ENCODE assay signal across 8 cellular contexts in the genomic region with DNA sequence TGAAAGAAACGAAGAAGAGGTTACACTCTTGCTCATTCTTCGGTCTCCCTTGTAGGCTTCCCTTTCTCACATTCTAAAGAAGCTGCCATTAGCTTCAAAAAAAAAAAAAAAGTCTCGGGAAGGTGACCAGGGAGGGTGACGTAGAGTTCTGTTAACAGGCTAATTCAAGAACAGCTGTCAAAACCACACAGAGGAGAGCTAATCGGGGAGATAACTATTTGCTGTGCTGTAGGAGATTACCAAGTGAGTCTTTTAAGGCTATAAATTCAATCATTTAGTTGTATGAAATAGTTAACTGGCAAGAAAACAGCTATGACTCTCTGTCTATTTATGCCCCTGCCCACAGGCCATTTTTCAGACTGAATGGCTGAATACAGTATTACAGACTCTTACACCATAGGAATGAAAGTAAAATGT.
A peak's percentile ranks its signal among the peaks of the same experiment; 100 is the strongest.
DNase-seq lines count a peak whose midpoint lies in the region; ATAC-seq, FAIRE-seq and TF ChIP-seq lines count a peak whose summit lies in the region.

No MANE protein-coding gene starts in this region.

- DNase-seq in HCEC 1CT (peak; percentile 75), body of pancreas (peak; percentile 25 to 50 (median 26)), keratinocyte (ENCODE audit: low read depth, low spot score) (no peak), small intestine (no peak), NCI-H2029 treated with DMSO at 0.1 percent for 48 hours (lab: John Stamatoyannopoulos, UW) (no peak), endothelial cell (ENCODE audit: low spot score) (no peak)
- DNase-seq in activated T-helper 2 cell treated with anti-CD3 and anti-CD28 coated beads, Interferon-gamma antibody, Interleukin-2, Interleukin-4, amounts not matched to agents 10 μg/mL and 5 μg/mL and 100 μg/mL, durations not matched to agents 14 hours and 24 hours and 36 hours (ENCODE audit: low spot score): no peak

- peak overlapping the region; percentile 97 for H3K4me2 ChIP-seq in keratinocyte (ENCODE audit: control insufficient read depth, extremely low read depth, insufficient read depth, low read depth, low read length)

- H3K27me3 Mint-ChIP-seq in endothelial cell (ENCODE audit: unreplicated experiment): peaks cover 4% of the 10 kb centered on the region
- H3K27me3 Mint-ChIP-seq in activated T-helper 2 cell treated with anti-CD3 and anti-CD28 coated beads, Interferon-gamma antibody, Interleukin-2, Interleukin-4, amounts not matched to agents 10 μg/mL and 5 μg/mL and 100 μg/mL, durations not matched to agents 14 hours and 24 hours and 36 hours (ENCODE audit: low read depth): peaks cover 12% of the 10 kb centered on the region

- H3K4me3 Mint-ChIP-seq in endothelial cell (ENCODE audit: unreplicated experiment): no peak overlapping the region
- no peak overlapping the region for H3K4me3 Mint-ChIP-seq in activated T-helper 2 cell treated with anti-CD3 and anti-CD28 coated beads, Interferon-gamma antibody, Interleukin-2, Interleukin-4, amounts not matched to agents 10 μg/mL and 5 μg/mL and 100 μg/mL, durations not matched to agents 14 hours and 24 hours and 36 hours (ENCODE audit: low read depth)

- peak overlapping the region; percentile 73 for H2AFZ ChIP-seq in keratinocyte (ENCODE audit: control insufficient read depth, low read length)

- H3K27me3 ChIP-seq in body of pancreas (no peaks in the 10 kb centered on the region), keratinocyte (ENCODE audit: control insufficient read depth, extremely low read depth, insufficient read depth, low read length) (no peaks in the 10 kb centered on the region), small intestine (ENCODE audit: control insufficient read depth in 2 of 2, insufficient read depth in 2 of 2, low read length in 2 of 2) (no peaks in the 10 kb centered on the region)

- intact Hi-C loops in body of pancreas (cut with DNase I): no loop called here
- intact Hi-C loops in activated T-helper 2 cell treated with anti-CD3 and anti-CD28 coated beads, Interferon-gamma antibody, Interleukin-2, Interleukin-4, amounts not matched to agents 10 μg/mL and 5 μg/mL and 100 μg/mL, durations not matched to agents 14 hours and 24 hours and 36 hours (cut with micrococcal nuclease): no loop called here

- no peaks in the 10 kb centered on the region for H3K36me3 Mint-ChIP-seq in endothelial cell (ENCODE audit: low read depth, unreplicated experiment)
- no peaks in the 10 kb centered on the region for H3K36me3 Mint-ChIP-seq in activated T-helper 2 cell treated with anti-CD3 and anti-CD28 coated beads, Interferon-gamma antibody, Interleukin-2, Interleukin-4, amounts not matched to agents 10 μg/mL and 5 μg/mL and 100 μg/mL, durations not matched to agents 14 hours and 24 hours and 36 hours (ENCODE audit: low read depth)

- peaks cover 5% of the 10 kb centered on the region for H3K4me1 Mint-ChIP-seq in endothelial cell (ENCODE audit: unreplicated experiment)
- H3K4me1 Mint-ChIP-seq in activated T-helper 2 cell treated with anti-CD3 and anti-CD28 coated beads, Interferon-gamma antibody, Interleukin-2, Interleukin-4, amounts not matched to agents 10 μg/mL and 5 μg/mL and 100 μg/mL, durations not matched to agents 14 hours and 24 hours and 36 hours (ENCODE audit: low read depth): no peaks in the 10 kb centered on the region

- H3K4me1 ChIP-seq in body of pancreas: peaks cover 20% of the 10 kb centered on the region
- peaks cover 18% of the 10 kb centered on the region for H3K4me1 ChIP-seq in keratinocyte (ENCODE audit: control insufficient read depth, extremely low read depth, insufficient read depth, low read length)
- H3K4me1 ChIP-seq in small intestine (ENCODE audit: control insufficient read depth in 2 of 2, insufficient read depth in 1 of 2, low read depth in 1 of 2, low read length in 1 of 2): peaks cover 0 to 3% of the 10 kb centered on the region in 2 donors

- H3K27ac Mint-ChIP-seq in endothelial cell (ENCODE audit: unreplicated experiment): no peak overlapping the region
- H3K27ac Mint-ChIP-seq in activated T-helper 2 cell treated with anti-CD3 and anti-CD28 coated beads, Interferon-gamma antibody, Interleukin-2, Interleukin-4, amounts not matched to agents 10 μg/mL and 5 μg/mL and 100 μg/mL, durations not matched to agents 14 hours and 24 hours and 36 hours: no peak overlapping the region

- TF ChIP-seq CTCF in body of pancreas (IDR thresholded peaks at IDR 0.05): peak in 1 of 7 experiments; percentile 8
- no peak for TF ChIP-seq CTCF in keratinocyte (optimal IDR thresholded peaks at IDR 0.05 in 1 of 3, IDR thresholded peaks at IDR 0.05 in 1 of 3, conservative IDR thresholded peaks at IDR 0.05 in 1 of 3; ENCODE audit: extremely low read depth in 1 of 3, insufficient read depth in 2 of 3, low read length in 3 of 3)
- TF ChIP-seq CTCF in endothelial cell (IDR thresholded peaks at IDR 0.05; ENCODE audit: unreplicated experiment): no peak

- H3K4me3 ChIP-seq in body of pancreas (peak overlapping the region in 1 of 2 donors; percentile 14), keratinocyte (ENCODE audit: control insufficient read depth in 2 of 3, extremely low read depth in 1 of 3, insufficient read depth in 2 of 3, low read depth in 1 of 3, low read length in 3 of 3) (peak overlapping the region; percentile 32 to 89 (median 67)), small intestine (ENCODE audit: low read depth in 1 of 2, low read length in 2 of 2) (no peak overlapping the region)

- H3K9ac ChIP-seq in keratinocyte (ENCODE audit: control insufficient read depth, extremely low read depth, insufficient read depth, low read length): peak overlapping the region; percentile 88

- H3K9me1 ChIP-seq in keratinocyte (ENCODE audit: control insufficient read depth, extremely low read depth, insufficient read depth, low read length): no peaks in the 10 kb centered on the region

- ATAC-seq in body of pancreas: peak; percentile 74
- ATAC-seq in HG03135 (IDR thresholded peaks at IDR 0.05; ENCODE audit: unreplicated experiment): no peak

- H3K79me2 ChIP-seq in keratinocyte (ENCODE audit: control insufficient read depth, insufficient read depth, low read length): no peaks in the 10 kb centered on the region

- H3K27ac ChIP-seq in body of pancreas (peak overlapping the region; percentile 87 to 96 (median 95)), keratinocyte (ENCODE audit: control insufficient read depth, insufficient read depth, low read length) (peak overlapping the region; percentile 91), small intestine (ENCODE audit: low read depth in 1 of 2, low read length in 1 of 2) (peak overlapping the region; percentile 32 to 89)

- H3K36me3 ChIP-seq in body of pancreas (replicated peaks in 1 of 2; ENCODE audit: insufficient read depth in 1 of 2, low read depth in 2 of 2): no peaks in the 10 kb centered on the region
- H3K36me3 ChIP-seq in keratinocyte (ENCODE audit: control insufficient read depth in 2 of 2, extremely low read depth in 1 of 2, insufficient read depth in 2 of 2, low read length in 2 of 2): no peaks in the 10 kb centered on the region
- H3K36me3 ChIP-seq in small intestine (ENCODE audit: control insufficient read depth in 2 of 2, insufficient read depth in 2 of 2, low read length in 2 of 2): no peaks in the 10 kb centered on the region

- dilution Hi-C loops in keratinocyte (cut with MboI; ENCODE audit: extremely low pct_ligation_motif_present, low sequenced_read_pairs): no loop called here

- H3K9me3 ChIP-seq in body of pancreas (no peaks in the 10 kb centered on the region), keratinocyte (ENCODE audit: control insufficient read depth, low read depth, low read length) (no peaks in the 10 kb centered on the region), small intestine (ENCODE audit: control insufficient read depth, low read depth) (no peaks in the 10 kb centered on the region)

- no peaks in the 10 kb centered on the region for H3K9me3 Mint-ChIP-seq in endothelial cell (ENCODE audit: unreplicated experiment)
- H3K9me3 Mint-ChIP-seq in activated T-helper 2 cell treated with anti-CD3 and anti-CD28 coated beads, Interferon-gamma antibody, Interleukin-2, Interleukin-4, amounts not matched to agents 10 μg/mL and 5 μg/mL and 100 μg/mL, durations not matched to agents 14 hours and 24 hours and 36 hours: no peaks in the 10 kb centered on the region

- no peaks in the 10 kb centered on the region for H4K20me1 ChIP-seq in keratinocyte (ENCODE audit: control insufficient read depth, extremely low read depth, insufficient read depth, low read length)

- 7 to 10% methylated on average over 5 of the region's 5 CpGs for WGBS in body of pancreas, 2 donors
- 19 to 30% (median 28%) methylated on average over 5 of the region's 5 CpGs for WGBS in small intestine, 3 donors

- FAIRE-seq in keratinocyte (lab: Jason Lieb, UNC) (peak; percentile 73), small intestine (lab: Jason Lieb, UNC) (no peak)

- no peak for TF ChIP-seq POLR2A in body of pancreas (IDR thresholded peaks at IDR 0.05)

Comparison
In these comparisons a context has a peak if more than half of its experiments do, and no peak if none do; other contexts are left out.
1. DNase-seq: peak in HCEC 1CT (single experiment) and body of pancreas (4 of 4); none in keratinocyte (single experiment), small intestine (single experiment), NCI-H2029 treated with DMSO at 0.1 percent for 48 hours (single experiment), endothelial cell (single experiment) and activated T-helper 2 cell treated with anti-CD3 and anti-CD28 coated beads, Interferon-gamma antibody, Interleukin-2, Interleukin-4, amounts not matched to agents 10 μg/mL and 5 μg/mL and 100 μg/mL, durations not matched to agents 14 hours and 24 hours and 36 hours (single experiment).
2. H3K4me3 ChIP-seq: peak in keratinocyte (3 of 3); none in small intestine (0 of 2).
3. Peak in every context shown above with its lines, with median percentiles within 50 percentile points of each other: H3K27ac ChIP-seq.